16 cellular contexts compared by ENCODE assay signal in genomic region chr3:129622418-129622872, GRCh38. TPM values are rescaled to one million over a fixed set of nuclear protein-coding genes. Genes with fewer than 3 reads are reported as not detected.
DNase-seq lines count a peak whose midpoint lies in the region; ATAC-seq, FAIRE-seq and TF ChIP-seq lines count a peak whose summit lies in the region.
"Had no signal": no experiment of that assay in that cellular context is flagged by ENCODE, and none has a peak within 500 bp of the region (broad histone marks: within the 10 kb centered on the region; RNA-seq: fewer than 3 reads in every experiment).

No MANE protein-coding gene starts in this region.

- peak overlapping the region; percentile 58 for H4K91ac ChIP-seq in H1 (replicated peaks; ENCODE audit: insufficient read length, low read length)

- no peak for TF ChIP-seq CTCF in H1 (IDR thresholded peaks at IDR 0.05; ENCODE audit: control extremely low read depth in 1 of 3, insufficient read depth in 1 of 3, low read depth in 1 of 3, low read length in 3 of 3)
- no peak for TF ChIP-seq CTCF in mesothelial cell of epicardium (IDR thresholded peaks at IDR 0.05; ENCODE audit: unreplicated experiment)

- FAIRE-seq in H1 (lab: Jason Lieb, UNC), result no peak
- FAIRE-seq: HTR-8/SVneo had no signal

- ATAC-seq in activated T-helper 17 cell treated with anti-CD3 and anti-CD28 coated beads, Interleukin-2, amount 50 U/mL, for 72 hours (replicated peaks), result no peak
- no peak for ATAC-seq in HG03342 (IDR thresholded peaks at IDR 0.05; ENCODE audit: unreplicated experiment)
- no peak for ATAC-seq in HG02870 (IDR thresholded peaks at IDR 0.05; ENCODE audit: unreplicated experiment)
- ATAC-seq: T-cell had no signal

- no peak for TF ChIP-seq RAD21 in H1 (IDR thresholded peaks at IDR 0.05 in 1 of 2, conservative IDR thresholded peaks at IDR 0.05 in 1 of 2; ENCODE audit: low read depth in 2 of 2, low read length in 2 of 2)

- no peak overlapping the region for H3K14ac ChIP-seq in H1 (ENCODE audit: insufficient read length)

- peak overlapping the region; percentile 53 for H3K27ac Mint-ChIP-seq in mesothelial cell of epicardium
- H3K27ac Mint-ChIP-seq in activated T-helper 17 cell treated with anti-CD3 and anti-CD28 coated beads, Interleukin-2, amount 50 U/mL, for 72 hours, result no peak overlapping the region
- H3K27ac Mint-ChIP-seq: memory B cell, T-cell had no signal

- H3K4ac ChIP-seq in H1 (replicated peaks; ENCODE audit: insufficient read length, low read depth, low read length), result no peak overlapping the region

- TF ChIP-seq EP300 in H1 (IDR thresholded peaks at IDR 0.05; ENCODE audit: borderline replicate concordance in 1 of 2, low read depth in 2 of 2, low read length in 2 of 2), result no peak

- peak overlapping the region; percentile 48 for H2BK120ac ChIP-seq in H1 (replicated peaks; ENCODE audit: low read depth, low read length)

- peak overlapping the region; percentile 50; the same call in 1 of the 2 replicates for H2BK5ac ChIP-seq in H1 (ENCODE audit: low read depth, low read length)

- H3K23me2 ChIP-seq in H1 (ENCODE audit: low read depth, low read length), result peaks cover 6% of the 10 kb centered on the region

- WGBS in H1 (ENCODE audit: extremely low coverage in 1 of 2, insufficient coverage in 1 of 2, insufficient read length in 1 of 2, insufficient replicate concordance in 2 of 2, low coverage in 1 of 2, low lambda C conversion rate in 2 of 2, missing lambda C conversion rate in 1 of 2), 2 experiments, result 86% methylated on average over 7 of the region's 7 CpGs; no CpG with 5 or more reads in 1 of the 2 experiments

- H2AFZ ChIP-seq in H1 (ENCODE audit: low read length), result no peak overlapping the region

- no peaks in the 10 kb centered on the region for H3K79me2 ChIP-seq in H1 (ENCODE audit: control insufficient read depth in 1 of 2, insufficient read depth in 2 of 2, low read length in 2 of 2)

- peak overlapping the region; percentile 13; the same call in 1 of the 2 replicates for H2BK20ac ChIP-seq in H1 (ENCODE audit: low read length)

- no peak for TF ChIP-seq POLR2A in H1 (IDR thresholded peaks at IDR 0.05; ENCODE audit: control extremely low read depth in 1 of 2, low read depth in 2 of 2, low read length in 2 of 2)

- H3K27me3 ChIP-seq in H7 (ENCODE audit: control insufficient read depth, insufficient read depth, low read length) (no peaks in the 10 kb centered on the region), H1 (replicated peaks in 1 of 4; ENCODE audit: control insufficient read depth in 3 of 4, extremely low read depth in 1 of 4, insufficient read depth in 3 of 4, low read length in 3 of 4) (no peaks in the 10 kb centered on the region), subcutaneous abdominal adipose tissue (ENCODE audit: control insufficient read depth in 5 of 5, insufficient read depth in 4 of 5, low read length in 5 of 5) (no peaks in the 10 kb centered on the region)
- H3K27me3 ChIP-seq: testis had no signal

- POLR2A ChIA-PET in H1 (lab: Charles Lee; ENCODE audit: partially characterized antibody), result interaction anchor here (0.7 to 1.2 kb wide), 4 partner anchors 15 to 154 kb away, joined by 3 to 5 read pairs (median 4); no protein-coding TSS in a partner anchor

- no peak overlapping the region for H3K56ac ChIP-seq in H1 (replicated peaks; ENCODE audit: insufficient read length, low read depth, low read length)

- H2AK5ac ChIP-seq in H1 (ENCODE audit: low read depth, low read length), result no peak overlapping the region; the same call in 1 of the 2 replicates

- H3K27ac ChIP-seq in H1 (ENCODE audit: low read depth, low read length) (no peak overlapping the region), subcutaneous abdominal adipose tissue (ENCODE audit: low read depth, low read length) (peak overlapping the region; percentile 99)

- H3K9me3 Mint-ChIP-seq in mesothelial cell of epicardium, result no peaks in the 10 kb centered on the region
- H3K9me3 Mint-ChIP-seq in activated T-helper 17 cell treated with anti-CD3 and anti-CD28 coated beads, Interleukin-2, amount 50 U/mL, for 72 hours, result no peaks in the 10 kb centered on the region
- H3K9me3 Mint-ChIP-seq: memory B cell, T-cell had no signal

- no peaks in the 10 kb centered on the region for H3K36me3 ChIP-seq in H7 (replicated peaks; ENCODE audit: control insufficient read depth, insufficient read depth, low read length)
- H3K36me3 ChIP-seq in H1 (ENCODE audit: control insufficient read depth in 2 of 4, insufficient read depth in 4 of 4, low read length in 3 of 4), result no peaks in the 10 kb centered on the region
- H3K36me3 ChIP-seq in subcutaneous abdominal adipose tissue (ENCODE audit: control insufficient read depth in 5 of 5, insufficient read depth in 5 of 5, low read length in 5 of 5), result no peaks in the 10 kb centered on the region

- no peaks in the 10 kb centered on the region for H3K27me3 Mint-ChIP-seq in mesothelial cell of epicardium (ENCODE audit: low read depth)
- no peaks in the 10 kb centered on the region for H3K27me3 Mint-ChIP-seq in activated T-helper 17 cell treated with anti-CD3 and anti-CD28 coated beads, Interleukin-2, amount 50 U/mL, for 72 hours

- no peaks in the 10 kb centered on the region for H3K9me3 ChIP-seq in H1 (ENCODE audit: insufficient read depth in 2 of 2, low read depth in 1 of 2, low read length in 1 of 2)
- no peaks in the 10 kb centered on the region for H3K9me3 ChIP-seq in subcutaneous abdominal adipose tissue (ENCODE audit: control insufficient read depth in 5 of 5, low read length in 5 of 5)
- H3K9me3 ChIP-seq: testis had no signal

- H2BK15ac ChIP-seq in H1 (ENCODE audit: low read length), result peak overlapping the region; percentile 97; the same call in 1 of the 2 replicates

- no peak overlapping the region for H4K5ac ChIP-seq in H1 (ENCODE audit: insufficient read length, low read depth, low read length)

- DNase-seq in H7 (peak; percentile 51), H1 (ENCODE audit: low read depth in 1 of 2, low spot score in 2 of 2) (no peak), mesothelial cell of epicardium (ENCODE audit: low spot score in 2 of 2, unreplicated experiment in 2 of 2) (no peak), NOMO-1 (lab: John Stamatoyannopoulos, UW; ENCODE audit: unreplicated experiment in 2 of 2) (no peak)
- DNase-seq: AML-193, DMS153, NCI-H2081 treated with DMSO at 0.1 percent for 48 hours, NCI-H69, T-cell, testis had no signal

- H3K18ac ChIP-seq in H1 (ENCODE audit: extremely low read depth, low read length), result peak overlapping the region; percentile 54; the same call in 1 of the 2 replicates

- no peaks in the 10 kb centered on the region for H4K20me1 ChIP-seq in H1 (replicated peaks in 1 of 2; ENCODE audit: control insufficient read depth in 1 of 2, insufficient read depth in 2 of 2, low read length in 2 of 2)

- peaks cover 4 to 21% (median 6%) of the 10 kb centered on the region in 4 experiments for H3K4me1 ChIP-seq in H1 (replicated peaks in 1 of 4; ENCODE audit: control insufficient read depth in 3 of 4, insufficient read depth in 4 of 4, low read length in 3 of 4)
- H3K4me1 ChIP-seq in subcutaneous abdominal adipose tissue (ENCODE audit: control insufficient read depth in 5 of 5, insufficient read depth in 5 of 5, low read length in 5 of 5), result peaks cover 31 to 95% (median 84%) of the 10 kb centered on the region in 5 donors

- no peaks in the 10 kb centered on the region for H3K79me1 ChIP-seq in H1 (ENCODE audit: low read depth, low read length)

- no peak overlapping the region for H3K23ac ChIP-seq in H1 (ENCODE audit: insufficient read length)

- H3K4me2 ChIP-seq in H1 (ENCODE audit: insufficient read depth in 1 of 2, low read depth in 2 of 2, low read length in 2 of 2), result no peak overlapping the region

- H3K4me1 Mint-ChIP-seq in mesothelial cell of epicardium, result peaks cover 26% of the 10 kb centered on the region
- H3K4me1 Mint-ChIP-seq in activated T-helper 17 cell treated with anti-CD3 and anti-CD28 coated beads, Interleukin-2, amount 50 U/mL, for 72 hours, result peaks cover 5% of the 10 kb centered on the region

- CTCF ChIA-PET in H1 (lab: Charles Lee; ENCODE audit: partially characterized antibody), result interaction anchor here (1.2 to 1.4 kb wide), 4 partner anchors 14 to 239 kb away, joined by 3 to 5 read pairs (median 3); no protein-coding TSS in a partner anchor

- H3K4me3 ChIP-seq in H7 (ENCODE audit: insufficient read depth, low read depth, low read length) (no peak overlapping the region), H1 (ENCODE audit: extremely low read depth in 1 of 4, insufficient read depth in 2 of 4, low read depth in 3 of 4, low read length in 4 of 4) (no peak overlapping the region), subcutaneous abdominal adipose tissue (ENCODE audit: low read depth in 1 of 5, low read length in 5 of 5) (no peak overlapping the region)
- H3K4me3 ChIP-seq: testis had no signal

- no peak overlapping the region for H3K4me3 Mint-ChIP-seq in mesothelial cell of epicardium
- H3K4me3 Mint-ChIP-seq in activated T-helper 17 cell treated with anti-CD3 and anti-CD28 coated beads, Interleukin-2, amount 50 U/mL, for 72 hours, result no peak overlapping the region
- H3K4me3 Mint-ChIP-seq: memory B cell, T-cell had no signal

- no peaks in the 10 kb centered on the region for H3K36me3 Mint-ChIP-seq in mesothelial cell of epicardium
- no peaks in the 10 kb centered on the region for H3K36me3 Mint-ChIP-seq in activated T-helper 17 cell treated with anti-CD3 and anti-CD28 coated beads, Interleukin-2, amount 50 U/mL, for 72 hours (ENCODE audit: low read depth)
- H3K36me3 Mint-ChIP-seq: memory B cell, T-cell had no signal

- no peak overlapping the region for H4K8ac ChIP-seq in H1 (ENCODE audit: extremely low read depth, insufficient read depth, low read length)

- peak overlapping the region; percentile 61; the same call in 1 of the 2 replicates for H2BK12ac ChIP-seq in H1 (ENCODE audit: low read depth, low read length)

- H3K9ac ChIP-seq in H1 (replicated peaks in 1 of 4; ENCODE audit: extremely low read depth in 1 of 4, low read depth in 3 of 4, low read length in 3 of 4), result no peak overlapping the region
- H3K9ac ChIP-seq in subcutaneous abdominal adipose tissue (ENCODE audit: low read length in 5 of 5), result peak overlapping the region in 2 of 5 donors; percentile 8 to 38

TF ChIP-seq in H1, 55 proteins besides CTCF, POLR2A, EP300 and RAD21 (continues in another document):
- no peak for TF ChIP-seq ASH2L (IDR thresholded peaks at IDR 0.05; ENCODE audit: low read length)
- TF ChIP-seq RXRA (IDR thresholded peaks at IDR 0.05; ENCODE audit: insufficient read depth, low read depth, low read length), result no peak

RNA-seq across cellular contexts. Expression of gene PLXND1, which starts 16.0 kb away (rescaled TPM):
- total RNA-seq in H7 (2014; rRNA removed; shearing (Covaris generic)), result 59.0 and 70.4 TPM in 2 replicates
- total RNA-seq in H1 (2021; fragmentation: NEBNext Ultra II Directional; extraction: Animal tissue kit (Norgen Biotek cat#: 25700)), result 60.2 and 66.4 TPM in 2 replicates
- 17.7 and 21.7 TPM in 2 replicates for polyA plus RNA-seq in H1 (2011; rRNA removed)
- 18.6 TPM for polyA plus RNA-seq in H1 (2011; cell fraction: cytosol; rRNA removed)
- 82.4 TPM for polyA plus RNA-seq in H1 (2011; cell fraction: nucleus; rRNA removed)
- 31.8 to 69.1 TPM (median 54.8 TPM) in 4 replicates for polyA plus RNA-seq in H1 (2012, experiment 1 of 2)
- polyA plus RNA-seq in H1 (2012, experiment 2 of 2), result 41.9 TPM
- polyA plus RNA-seq in H1 (2013, experiment 1 of 2), result 103 TPM
- polyA plus RNA-seq in H1 (2013, experiment 2 of 2), result 99.8 TPM
- 28.1 and 28.5 TPM in 2 replicates for polyA minus RNA-seq in H1 (2011; rRNA and poly(A)+ RNA removed)
- 23.0 TPM for polyA minus RNA-seq in H1 (2011; cell fraction: cytosol; rRNA and poly(A)+ RNA removed)
- 22.9 TPM for polyA minus RNA-seq in H1 (2011; cell fraction: nucleus; rRNA and poly(A)+ RNA removed)
- 53.9 to 60.6 TPM (median 54.7 TPM) in 3 replicates for total RNA-seq in mesothelial cell of epicardium
- total RNA-seq in activated T-helper 17 cell treated with anti-CD3 and anti-CD28 coated beads, Interleukin-2, amount 50 U/mL, for 72 hours, result 1 to 10 TPM; 6.2 to 7.4 TPM
